ENCODE assay signal across 7 cellular contexts in genomic region chr12:52377266-52377665, GRCh38. TPM values are rescaled to one million over a fixed set of nuclear protein-coding genes. Genes with fewer than 3 reads are reported as not detected.
"Had no signal": no experiment of that assay in that cellular context is flagged by ENCODE, and none has a peak within 500 bp of the region (broad histone marks: within the 10 kb centered on the region; RNA-seq: fewer than 3 reads in every experiment).

No MANE protein-coding gene starts in this region.

- H3K27ac Mint-ChIP-seq: GM23338, H9 had no signal

- ATAC-seq: K562 had no signal

- H3K4me3 Mint-ChIP-seq: GM23338, H9 had no signal

- H3K4me3 ChIP-seq: GM23338, K562 had no signal

- H3K4me1 Mint-ChIP-seq: GM23338, H9 had no signal

- H3K4me2 ChIP-seq: GM23338 had no signal

- DNase-seq: H9, HCEC 1CT, IMR-90 had no signal

- H3K9me3 Mint-ChIP-seq: GM23338, H9 had no signal

RNA-seq across cellular contexts. Expression of gene KRT84, which starts 8.2 kb away (rescaled TPM):
- total RNA-seq: GM23338, H1, H9, HT-29, IMR-90, K562 had no signal
- polyA plus RNA-seq: GM23338, H1, IMR-90, K562 had no signal

RNA-seq across cellular contexts. Expression of gene KRT85, which starts 10.0 kb away (rescaled TPM):
- total RNA-seq: GM23338, H1, H9, HT-29, IMR-90, K562 had no signal
- polyA plus RNA-seq: GM23338, H1, IMR-90, K562 had no signal

RNA-seq across cellular contexts. Expression of gene KRT82, which starts 28.9 kb away (rescaled TPM):
- total RNA-seq: GM23338, H1, H9, HT-29, IMR-90, K562 had no signal
- polyA plus RNA-seq: GM23338, H1, IMR-90, K562 had no signal

RNA-seq across cellular contexts. Expression of gene KRT83, which starts 56.1 kb away (rescaled TPM):
- total RNA-seq: GM23338, H1, H9, IMR-90, K562 had no signal
- polyA plus RNA-seq: GM23338, H1, IMR-90, K562 had no signal

RNA-seq across cellular contexts. Expression of gene KRT75, which starts 56.9 kb away (rescaled TPM):
- total RNA-seq: GM23338, H1, H9, IMR-90, K562 had no signal
- polyA plus RNA-seq: GM23338, H1, IMR-90, K562 had no signal
